8 cellular contexts compared by ENCODE assay signal in genomic region chr22:39518996-39519680, GRCh38. TPM values are rescaled to one million over a fixed set of nuclear protein-coding genes. Genes with fewer than 3 reads are reported as not detected.
A peak's percentile ranks its signal among the peaks of the same experiment; 100 is the strongest.
DNase-seq lines count a peak whose midpoint lies in the region; ATAC-seq and TF ChIP-seq lines count a peak whose summit lies in the region.

No MANE protein-coding gene starts in this region.

- H3K9me3 ChIP-seq in ES-I3 (ENCODE audit: control insufficient read depth, insufficient read depth, low read length): no peaks in the 10 kb centered on the region

- H2AFZ ChIP-seq in ACC112 (ENCODE audit: low read length, unreplicated experiment): peak overlapping the region; percentile 66

- no peaks in the 10 kb centered on the region for H3K27me3 ChIP-seq in ACC112 (ENCODE audit: insufficient read depth, low read length)

- H3K4me1 ChIP-seq in ACC112 (ENCODE audit: control insufficient read depth, insufficient read depth, low read length, unreplicated experiment) (peaks cover 27% of the 10 kb centered on the region), ES-I3 (ENCODE audit: insufficient read depth, low read length) (peaks cover 6% of the 10 kb centered on the region)

- TF ChIP-seq CTCF in RWPE1 (conservative IDR thresholded peaks at IDR 0.05; ENCODE audit: low read depth): no peak

- H3K9ac ChIP-seq in ES-I3 (ENCODE audit: low read depth, low read length): peak overlapping the region; percentile 99

- no peak for ATAC-seq in HG03439 (IDR thresholded peaks at IDR 0.05; ENCODE audit: unreplicated experiment)
- no peak for ATAC-seq in HG03520 (IDR thresholded peaks at IDR 0.05; ENCODE audit: unreplicated experiment)
- ATAC-seq in HG03565 (IDR thresholded peaks at IDR 0.05; ENCODE audit: unreplicated experiment): no peak

- CTCF ChIA-PET in RWPE1 (lab: Yijun Ruan, JAX): interaction anchor here (0.6 kb wide), 1 partner anchor 10 kb away, joined by 3 read pairs; no protein-coding TSS in a partner anchor

- H3K36me3 ChIP-seq in ACC112 (ENCODE audit: insufficient read depth, low read length) (peaks cover 18% of the 10 kb centered on the region), ES-I3 (ENCODE audit: insufficient read depth, low read length) (peaks cover 38% of the 10 kb centered on the region)

- DNase-seq in RWPE1 (ENCODE audit: low spot score) (peak; percentile 28), dedifferentiated amniotic fluid mesenchymal stem cell (ENCODE audit: extremely low spot score) (peak; percentile 31), myocyte (ENCODE audit: low read depth) (peak; percentile 92)

- POLR2A ChIA-PET in RWPE1 (lab: Yijun Ruan, JAX; ENCODE audit: low non-redundant PET): interaction anchor here (0.6 to 1.0 kb wide), 3 partner anchors 17 to 205 kb away, joined by 3 to 4 read pairs (median 3); partner anchors contain the start of gene MIEF1

- H3K27ac ChIP-seq in ACC112 (ENCODE audit: low read depth, low read length) (peak overlapping the region; percentile 99), RWPE1 (peak overlapping the region; percentile 98)

- H3K79me2 ChIP-seq in ACC112 (ENCODE audit: control insufficient read depth, insufficient read depth, low read length, unreplicated experiment): peaks cover 26% of the 10 kb centered on the region

- H3K4me3 ChIP-seq in ACC112 (ENCODE audit: low read depth, low read length): peak overlapping the region; percentile 96

RNA-seq across cellular contexts. Expression of gene ATF4, which starts 1.2 kb away (rescaled TPM):
- total RNA-seq in myocyte: 248 and 255 TPM in 2 replicates
- 527 TPM for polyA plus RNA-seq in myocyte (2012)

RNA-seq across cellular contexts. Expression of gene RPS19BP1, which starts 13.4 kb away (rescaled TPM):
- total RNA-seq in myocyte: 81.4 and 89.9 TPM in 2 replicates
- 79.9 TPM for polyA plus RNA-seq in myocyte (2012)

RNA-seq across cellular contexts. Expression of gene MIEF1, which starts 17.0 kb away (rescaled TPM):
- 21.0 TPM in 2 replicates for total RNA-seq in myocyte
- polyA plus RNA-seq in myocyte (2012): 20.3 TPM

RNA-seq across cellular contexts. Expression of gene CACNA1I, which starts 51.4 kb away (rescaled TPM):
- total RNA-seq in myocyte: 0.05 TPM in 1 of 2 replicates, not detected in the other
- 0.01 TPM for polyA plus RNA-seq in myocyte (2012)

Comparison
In these comparisons a context has a peak if more than half of its experiments do, and no peak if none do; other contexts are left out.
1. DNase-seq: peak in every context shown above with its lines; median percentile 92 in myocyte; 31 in dedifferentiated amniotic fluid mesenchymal stem cell; 28 in RWPE1.